Comparison of ENCODE assay signal across 1 cellular context in genomic region chr7:101170617-101171441, GRCh38.
TF ChIP-seq lines count a peak whose summit lies in the region.

No MANE protein-coding gene starts in this region.

TF ChIP-seq in SK-N-SH, 30 proteins besides CTCF, POLR2A, EP300 and RAD21 (continued from another document):
- TF ChIP-seq CHD2 (IDR thresholded peaks at IDR 0.05; ENCODE audit: low read length, partially characterized antibody): peak; percentile 3
